In the genomic region with DNA sequence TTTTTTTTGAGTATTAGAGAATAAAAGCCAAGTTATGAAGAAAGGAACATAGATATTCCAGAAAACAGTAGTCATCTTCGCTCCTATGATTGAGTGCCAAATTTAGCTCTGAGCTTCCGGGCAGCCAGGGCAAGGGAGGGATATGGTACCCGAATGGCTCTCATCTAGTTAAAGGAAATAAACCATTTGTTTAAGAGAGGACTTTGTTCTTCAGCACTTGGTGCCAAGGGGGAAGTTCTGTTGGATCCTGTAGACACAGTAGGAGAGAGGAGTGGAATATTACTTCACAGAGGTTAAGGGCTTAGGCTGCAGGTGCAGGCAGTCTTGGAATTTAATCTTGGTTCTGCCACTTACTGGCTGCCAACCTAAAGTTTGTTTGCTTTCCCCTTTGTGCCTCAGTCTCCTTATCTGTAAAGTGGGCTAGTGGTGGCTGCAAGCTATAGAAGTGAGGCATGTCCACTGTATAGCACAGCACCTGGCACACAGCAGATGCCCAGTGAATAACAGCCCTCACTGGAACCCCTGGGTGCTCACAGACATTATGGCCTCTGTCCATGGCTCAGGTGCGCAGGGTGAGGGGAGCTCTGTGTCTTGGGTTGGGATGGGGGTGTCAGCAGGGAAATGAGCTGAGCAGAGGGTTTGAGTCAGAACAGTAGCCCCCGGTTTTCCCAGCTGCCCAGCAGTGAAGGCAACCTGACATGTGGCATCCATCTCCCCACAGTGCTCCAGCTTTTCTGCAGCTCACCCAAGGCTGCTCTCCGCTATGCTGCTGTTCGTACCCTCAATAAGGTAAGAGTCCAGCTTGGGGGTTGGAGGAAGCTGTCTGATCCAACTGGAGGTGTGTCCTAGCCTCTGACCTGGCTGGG, we compare ENCODE assay signal across 21 cellular contexts.
"Had no signal": no experiment of that assay in that cellular context is flagged by ENCODE, and none has a peak within 500 bp of the region (broad histone marks: within the 10 kb centered on the region; RNA-seq: fewer than 3 reads in every experiment).

No MANE protein-coding gene starts in this region.

- FAIRE-seq: colon, endothelial cell of umbilical vein had no signal

- H3K27ac ChIP-seq: adrenal gland, cardiac muscle cell, esophagus squamous epithelium, hepatocyte, left lung, right atrium auricular region, thyroid gland, uterus, VCaP had no signal

- H3K27me3 ChIP-seq: adrenal gland, cardiac muscle cell, esophagus squamous epithelium, hepatocyte, left lung, right atrium auricular region, thyroid gland, uterus had no signal

- H3K4me1 Mint-ChIP-seq: nephron progenitor cell had no signal

- H3K27me3 Mint-ChIP-seq: memory B cell, progenitor cell of endocrine pancreas had no signal

- H3K9me3 Mint-ChIP-seq: memory B cell, nephron progenitor cell had no signal

- H3K4me1 ChIP-seq: adrenal gland, esophagus squamous epithelium, left lung, thyroid gland, uterus had no signal

- H3K36me3 ChIP-seq: uterus had no signal

- DNase-seq: activated CD4-positive, alpha-beta T cell treated with anti-CD3 and anti-CD28 coated beads for 4 hours; activated CD8-positive, alpha-beta memory T cell treated with anti-CD3 and anti-CD28 coated beads, Interleukin-2, amount 50 U/mL, for 48 hours; activated naive CD4-positive, alpha-beta T cell treated with Interleukin-2 at 50 U/mL for 16 hours; adrenal gland; esophagus squamous epithelium; islet precursor cell; left lung; nephron progenitor cell; occipital lobe; thyroid gland; uterus had no signal

- ATAC-seq: left lung, SK-N-SH treated with all-trans-retinoic acid at 6 μM for 48 hours had no signal

- H3K4me3 Mint-ChIP-seq: memory B cell, nephron progenitor cell had no signal

- H3K27ac Mint-ChIP-seq: memory B cell, nephron progenitor cell, progenitor cell of endocrine pancreas had no signal

- H3K9me3 ChIP-seq: adrenal gland, esophagus squamous epithelium, left lung, right atrium auricular region, thyroid gland, uterus had no signal

- H3K4me3 ChIP-seq: adrenal gland, cardiac muscle cell, esophagus squamous epithelium, hepatocyte, left lung, right atrium auricular region, smooth muscle cell, thyroid gland, uterus had no signal
